ENCODE assay signal across 2 cellular contexts in genomic region chr19:5893296-5893903, GRCh38.
TF ChIP-seq lines count a peak whose summit lies in the region.

No MANE protein-coding gene starts in this region.

TF ChIP-seq in HEK293, 187 proteins besides CTCF, POLR2A, EP300 and RAD21:
- TF ChIP-seq EGR2 (tag by site-specific recombination; IDR thresholded peaks at IDR 0.05; ENCODE audit: low read depth) (0 out of 2 replicates have a peak, but pooled peaks have one; percentile 21), ZNF830 (tag by site-specific recombination; IDR thresholded peaks at IDR 0.05; ENCODE audit: low read depth) (no peak), ZNF121 (tag by site-specific recombination; IDR thresholded peaks at IDR 0.05) (peak; percentile 79)

TF ChIP-seq in WTC11, 78 proteins besides CTCF, POLR2A, EP300 and RAD21:
- no peak for TF ChIP-seq NR1H2 (CRISPR knock-in tag; IDR thresholded peaks at IDR 0.05)
- TF ChIP-seq ZBTB21 (CRISPR knock-in tag; IDR thresholded peaks at IDR 0.05; ENCODE audit: borderline replicate concordance): no peak
- no peak for TF ChIP-seq USF2 (CRISPR knock-in tag; IDR thresholded peaks at IDR 0.05)
- no peak for TF ChIP-seq AFF4 (CRISPR knock-in tag; IDR thresholded peaks at IDR 0.05; ENCODE audit: borderline replicate concordance)
- no peak for TF ChIP-seq ATF3 (CRISPR knock-in tag; conservative IDR thresholded peaks at IDR 0.05)
- TF ChIP-seq CDX4 (CRISPR knock-in tag; IDR thresholded peaks at IDR 0.05; ENCODE audit: borderline replicate concordance): no peak
- TF ChIP-seq USF1 (CRISPR knock-in tag; IDR thresholded peaks at IDR 0.05): 0 out of 2 replicates have a peak, but pooled peaks have one; percentile 25
- no peak for TF ChIP-seq ZNF263 (CRISPR knock-in tag; IDR thresholded peaks at IDR 0.05; ENCODE audit: low read depth)
- TF ChIP-seq E2F5 (CRISPR knock-in tag; IDR thresholded peaks at IDR 0.05): no peak
- TF ChIP-seq NFE2L1 (CRISPR knock-in tag; IDR thresholded peaks at IDR 0.05): no peak
- no peak for TF ChIP-seq E2F4 (CRISPR knock-in tag; IDR thresholded peaks at IDR 0.05; ENCODE audit: borderline replicate concordance, low read depth)
- 0 out of 2 replicates have a peak, but pooled peaks have one; percentile 20 for TF ChIP-seq ZNF121 (CRISPR knock-in tag; IDR thresholded peaks at IDR 0.05)
- no peak for TF ChIP-seq ATF6 (CRISPR knock-in tag; IDR thresholded peaks at IDR 0.05)
- no peak for TF ChIP-seq ESRRA (CRISPR knock-in tag; IDR thresholded peaks at IDR 0.05; ENCODE audit: borderline replicate concordance)
TF ChIP-seq in WTC11: peak in this region for 2.
